Comparison of ENCODE assay signal across 1 cellular context in the genomic region with DNA sequence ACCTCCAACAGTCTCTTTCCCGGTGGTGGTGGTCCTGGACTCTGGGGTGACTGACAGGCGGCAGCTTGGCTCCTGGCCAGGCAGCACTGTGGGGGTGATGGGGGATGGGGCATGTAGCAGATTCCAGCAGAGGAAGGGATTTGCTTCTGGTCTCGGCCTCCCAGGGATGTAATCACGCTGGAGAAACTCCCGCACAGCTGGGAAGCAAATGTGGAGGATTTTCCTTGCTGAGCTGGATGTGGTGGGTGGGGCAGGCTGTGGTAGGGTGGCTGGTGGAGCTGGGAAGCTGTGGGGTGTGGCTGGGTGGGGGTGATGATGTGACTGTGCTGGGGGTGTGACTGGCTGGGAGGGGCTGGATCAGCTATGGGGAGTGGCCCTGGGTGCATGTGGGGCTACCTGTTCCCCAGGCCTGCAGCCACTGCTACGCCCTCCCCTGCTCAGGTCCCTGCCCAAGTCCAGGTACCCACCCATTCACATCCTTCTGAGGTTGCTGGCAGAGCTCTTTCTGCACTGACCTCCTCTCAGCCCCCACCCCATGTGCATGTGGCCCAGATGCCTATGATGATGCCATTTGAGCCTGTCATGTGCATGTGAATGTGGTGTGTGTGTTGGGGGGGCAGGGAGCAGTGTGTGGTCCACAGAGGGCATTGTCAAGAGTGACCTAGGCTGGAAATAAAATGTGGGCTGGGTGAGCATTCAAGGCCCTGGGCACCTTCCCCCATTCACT.
A peak's percentile ranks its signal among the peaks of the same experiment; 100 is the strongest.
TF ChIP-seq lines count a peak whose summit lies in the region.

No MANE protein-coding gene starts in this region.

TF ChIP-seq in HepG2, 621 proteins besides CTCF, POLR2A, EP300 and RAD21 (continued from another document):
- TF ChIP-seq ZNF740 (CRISPR knock-in tag; IDR thresholded peaks at IDR 0.05) (0 out of 2 replicates have a peak, but pooled peaks have one; percentile 48), ELK4 (CRISPR knock-in tag; IDR thresholded peaks at IDR 0.05; ENCODE audit: borderline replicate concordance) (no peak), ZNF235 (CRISPR knock-in tag; IDR thresholded peaks at IDR 0.05; ENCODE audit: borderline replicate concordance) (no peak), PHF8 (CRISPR knock-in tag; IDR thresholded peaks at IDR 0.05) (0 out of 2 replicates have a peak, but pooled peaks have one; percentile 30), NR1H2 (CRISPR knock-in tag; IDR thresholded peaks at IDR 0.05; ENCODE audit: borderline replicate concordance, low read depth) (no peak), ZNF570 (CRISPR knock-in tag; IDR thresholded peaks at IDR 0.05; ENCODE audit: borderline replicate concordance) (no peak), SAFB2 (CRISPR knock-in tag; IDR thresholded peaks at IDR 0.05; ENCODE audit: borderline replicate concordance, low read depth) (no peak), ZNF260 (CRISPR knock-in tag; IDR thresholded peaks at IDR 0.05; ENCODE audit: borderline replicate concordance, low read depth) (no peak), ZNF775 (CRISPR knock-in tag; IDR thresholded peaks at IDR 0.05; ENCODE audit: borderline replicate concordance) (no peak), RFX3 (CRISPR knock-in tag; IDR thresholded peaks at IDR 0.05) (no peak), ZNF253 (CRISPR knock-in tag; IDR thresholded peaks at IDR 0.05; ENCODE audit: borderline replicate concordance) (no peak), RBM22 (optimal IDR thresholded peaks at IDR 0.05; ENCODE audit: low read length) (no peak), ZNF501 (CRISPR knock-in tag; IDR thresholded peaks at IDR 0.05) (no peak), RARG (CRISPR knock-in tag; IDR thresholded peaks at IDR 0.05; ENCODE audit: low read depth) (no peak), MAFF (IDR thresholded peaks at IDR 0.05; ENCODE audit: low read depth, low read length) (no peak), SCMH1 (CRISPR knock-in tag; IDR thresholded peaks at IDR 0.05; ENCODE audit: borderline replicate concordance) (no peak), PAWR (CRISPR knock-in tag; IDR thresholded peaks at IDR 0.05; ENCODE audit: borderline replicate concordance) (no peak), SOX6 (IDR thresholded peaks at IDR 0.05) (no peak), SOX6 (CRISPR knock-in tag; IDR thresholded peaks at IDR 0.05) (0 out of 2 replicates have a peak, but pooled peaks have one; percentile 8), ZMYM4 (CRISPR knock-in tag; IDR thresholded peaks at IDR 0.05) (0 out of 2 replicates have a peak, but pooled peaks have one; percentile 5), TRIM24 (CRISPR knock-in tag; IDR thresholded peaks at IDR 0.05) (no peak), CREM (IDR thresholded peaks at IDR 0.05) (no peak), CREM (CRISPR knock-in tag; IDR thresholded peaks at IDR 0.05) (no peak), ZNF605 (CRISPR knock-in tag; IDR thresholded peaks at IDR 0.05) (no peak), ZNF788 (CRISPR knock-in tag; IDR thresholded peaks at IDR 0.05; ENCODE audit: borderline replicate concordance) (no peak), ZNF431 (CRISPR knock-in tag; IDR thresholded peaks at IDR 0.05; ENCODE audit: borderline replicate concordance, low read depth) (0 out of 2 replicates have a peak, but pooled peaks have one; percentile 31), ZNF7 (CRISPR knock-in tag; IDR thresholded peaks at IDR 0.05) (no peak), KDM5B (CRISPR knock-in tag; IDR thresholded peaks at IDR 0.05; ENCODE audit: borderline replicate concordance) (0 out of 2 replicates have a peak, but pooled peaks have one; percentile 24), HNRNPL (IDR thresholded peaks at IDR 0.05; ENCODE audit: low read depth, low read length) (0 out of 2 replicates have a peak, but pooled peaks have one; percentile 5), SIX4 (CRISPR knock-in tag; IDR thresholded peaks at IDR 0.05) (no peak), JUN (CRISPR knock-in tag; IDR thresholded peaks at IDR 0.05) (no peak), YY1 (IDR thresholded peaks at IDR 0.05; ENCODE audit: insufficient read depth, insufficient replicate concordance, low read depth, low read length) (no peak), MAFK (conservative IDR thresholded peaks at IDR 0.05 in 1 of 2, IDR thresholded peaks at IDR 0.05 in 1 of 2; ENCODE audit: low read length in 2 of 2) (no peak), PATZ1 (CRISPR knock-in tag; IDR thresholded peaks at IDR 0.05) (no peak), PLRG1 (conservative IDR thresholded peaks at IDR 0.05) (no peak), ZNF382 (CRISPR knock-in tag; IDR thresholded peaks at IDR 0.05; ENCODE audit: borderline replicate concordance) (no peak), ZBTB21 (CRISPR knock-in tag; IDR thresholded peaks at IDR 0.05) (no peak), MXD4 (CRISPR knock-in tag; IDR thresholded peaks at IDR 0.05) (no peak)
- TF ChIP-seq, protein P1, sequence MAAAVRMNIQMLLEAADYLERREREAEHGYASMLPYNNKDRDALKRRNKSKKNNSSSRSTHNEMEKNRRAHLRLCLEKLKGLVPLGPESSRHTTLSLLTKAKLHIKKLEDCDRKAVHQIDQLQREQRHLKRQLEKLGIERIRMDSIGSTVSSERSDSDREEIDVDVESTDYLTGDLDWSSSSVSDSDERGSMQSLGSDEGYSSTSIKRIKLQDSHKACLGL (CRISPR knock-in tag; IDR thresholded peaks at IDR 0.05), result 0 out of 2 replicates have a peak, but pooled peaks have one; percentile 40
- TF ChIP-seq, protein P2, sequence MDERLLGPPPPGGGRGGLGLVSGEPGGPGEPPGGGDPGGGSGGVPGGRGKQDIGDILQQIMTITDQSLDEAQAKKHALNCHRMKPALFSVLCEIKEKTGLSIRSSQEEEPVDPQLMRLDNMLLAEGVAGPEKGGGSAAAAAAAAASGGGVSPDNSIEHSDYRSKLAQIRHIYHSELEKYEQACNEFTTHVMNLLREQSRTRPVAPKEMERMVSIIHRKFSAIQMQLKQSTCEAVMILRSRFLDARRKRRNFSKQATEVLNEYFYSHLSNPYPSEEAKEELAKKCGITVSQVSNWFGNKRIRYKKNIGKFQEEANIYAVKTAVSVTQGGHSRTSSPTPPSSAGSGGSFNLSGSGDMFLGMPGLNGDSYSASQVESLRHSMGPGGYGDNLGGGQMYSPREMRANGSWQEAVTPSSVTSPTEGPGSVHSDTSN (CRISPR knock-in tag; IDR thresholded peaks at IDR 0.05), result peak; percentile 61
- TF ChIP-seq, protein P3, sequence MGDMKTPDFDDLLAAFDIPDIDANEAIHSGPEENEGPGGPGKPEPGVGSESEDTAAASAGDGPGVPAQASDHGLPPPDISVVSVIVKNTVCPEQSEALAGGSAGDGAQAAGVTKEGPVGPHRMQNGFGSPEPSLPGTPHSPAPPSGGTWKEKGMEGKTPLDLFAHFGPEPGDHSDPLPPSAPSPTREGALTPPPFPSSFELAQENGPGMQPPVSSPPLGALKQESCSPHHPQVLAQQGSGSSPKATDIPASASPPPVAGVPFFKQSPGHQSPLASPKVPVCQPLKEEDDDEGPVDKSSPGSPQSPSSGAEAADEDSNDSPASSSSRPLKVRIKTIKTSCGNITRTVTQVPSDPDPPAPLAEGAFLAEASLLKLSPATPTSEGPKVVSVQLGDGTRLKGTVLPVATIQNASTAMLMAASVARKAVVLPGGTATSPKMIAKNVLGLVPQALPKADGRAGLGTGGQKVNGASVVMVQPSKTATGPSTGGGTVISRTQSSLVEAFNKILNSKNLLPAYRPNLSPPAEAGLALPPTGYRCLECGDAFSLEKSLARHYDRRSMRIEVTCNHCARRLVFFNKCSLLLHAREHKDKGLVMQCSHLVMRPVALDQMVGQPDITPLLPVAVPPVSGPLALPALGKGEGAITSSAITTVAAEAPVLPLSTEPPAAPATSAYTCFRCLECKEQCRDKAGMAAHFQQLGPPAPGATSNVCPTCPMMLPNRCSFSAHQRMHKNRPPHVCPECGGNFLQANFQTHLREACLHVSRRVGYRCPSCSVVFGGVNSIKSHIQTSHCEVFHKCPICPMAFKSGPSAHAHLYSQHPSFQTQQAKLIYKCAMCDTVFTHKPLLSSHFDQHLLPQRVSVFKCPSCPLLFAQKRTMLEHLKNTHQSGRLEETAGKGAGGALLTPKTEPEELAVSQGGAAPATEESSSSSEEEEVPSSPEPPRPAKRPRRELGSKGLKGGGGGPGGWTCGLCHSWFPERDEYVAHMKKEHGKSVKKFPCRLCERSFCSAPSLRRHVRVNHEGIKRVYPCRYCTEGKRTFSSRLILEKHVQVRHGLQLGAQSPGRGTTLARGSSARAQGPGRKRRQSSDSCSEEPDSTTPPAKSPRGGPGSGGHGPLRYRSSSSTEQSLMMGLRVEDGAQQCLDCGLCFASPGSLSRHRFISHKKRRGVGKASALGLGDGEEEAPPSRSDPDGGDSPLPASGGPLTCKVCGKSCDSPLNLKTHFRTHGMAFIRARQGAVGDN (CRISPR knock-in tag; IDR thresholded peaks at IDR 0.05), result peak; percentile 64
TF ChIP-seq in HepG2: peak in this region for 11.
